ENCODE assay signal across 1 cellular context in the genomic region with DNA sequence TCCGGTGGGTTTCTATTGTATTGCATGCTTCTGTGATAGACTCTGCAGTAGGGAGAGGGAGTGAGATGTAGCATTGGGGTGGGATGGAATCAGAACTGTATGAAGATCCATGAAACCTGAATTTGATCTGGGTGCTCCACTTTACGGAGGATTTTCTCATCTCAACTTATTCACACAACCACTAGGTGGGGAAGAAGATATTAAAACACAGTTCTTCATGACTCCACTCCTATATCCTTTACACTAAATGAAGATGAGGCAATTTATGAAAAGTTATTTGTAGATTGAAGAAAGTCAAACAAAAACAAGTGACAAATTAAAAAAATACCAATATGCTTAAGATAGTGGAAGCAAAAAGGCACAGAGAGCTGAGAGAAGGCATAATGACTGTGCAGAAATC.
TF ChIP-seq lines count a peak whose summit lies in the region.

No MANE protein-coding gene starts in this region.

TF ChIP-seq in GM23338, 12 proteins besides CTCF, POLR2A, EP300 and RAD21:
- TF ChIP-seq, protein P1, sequence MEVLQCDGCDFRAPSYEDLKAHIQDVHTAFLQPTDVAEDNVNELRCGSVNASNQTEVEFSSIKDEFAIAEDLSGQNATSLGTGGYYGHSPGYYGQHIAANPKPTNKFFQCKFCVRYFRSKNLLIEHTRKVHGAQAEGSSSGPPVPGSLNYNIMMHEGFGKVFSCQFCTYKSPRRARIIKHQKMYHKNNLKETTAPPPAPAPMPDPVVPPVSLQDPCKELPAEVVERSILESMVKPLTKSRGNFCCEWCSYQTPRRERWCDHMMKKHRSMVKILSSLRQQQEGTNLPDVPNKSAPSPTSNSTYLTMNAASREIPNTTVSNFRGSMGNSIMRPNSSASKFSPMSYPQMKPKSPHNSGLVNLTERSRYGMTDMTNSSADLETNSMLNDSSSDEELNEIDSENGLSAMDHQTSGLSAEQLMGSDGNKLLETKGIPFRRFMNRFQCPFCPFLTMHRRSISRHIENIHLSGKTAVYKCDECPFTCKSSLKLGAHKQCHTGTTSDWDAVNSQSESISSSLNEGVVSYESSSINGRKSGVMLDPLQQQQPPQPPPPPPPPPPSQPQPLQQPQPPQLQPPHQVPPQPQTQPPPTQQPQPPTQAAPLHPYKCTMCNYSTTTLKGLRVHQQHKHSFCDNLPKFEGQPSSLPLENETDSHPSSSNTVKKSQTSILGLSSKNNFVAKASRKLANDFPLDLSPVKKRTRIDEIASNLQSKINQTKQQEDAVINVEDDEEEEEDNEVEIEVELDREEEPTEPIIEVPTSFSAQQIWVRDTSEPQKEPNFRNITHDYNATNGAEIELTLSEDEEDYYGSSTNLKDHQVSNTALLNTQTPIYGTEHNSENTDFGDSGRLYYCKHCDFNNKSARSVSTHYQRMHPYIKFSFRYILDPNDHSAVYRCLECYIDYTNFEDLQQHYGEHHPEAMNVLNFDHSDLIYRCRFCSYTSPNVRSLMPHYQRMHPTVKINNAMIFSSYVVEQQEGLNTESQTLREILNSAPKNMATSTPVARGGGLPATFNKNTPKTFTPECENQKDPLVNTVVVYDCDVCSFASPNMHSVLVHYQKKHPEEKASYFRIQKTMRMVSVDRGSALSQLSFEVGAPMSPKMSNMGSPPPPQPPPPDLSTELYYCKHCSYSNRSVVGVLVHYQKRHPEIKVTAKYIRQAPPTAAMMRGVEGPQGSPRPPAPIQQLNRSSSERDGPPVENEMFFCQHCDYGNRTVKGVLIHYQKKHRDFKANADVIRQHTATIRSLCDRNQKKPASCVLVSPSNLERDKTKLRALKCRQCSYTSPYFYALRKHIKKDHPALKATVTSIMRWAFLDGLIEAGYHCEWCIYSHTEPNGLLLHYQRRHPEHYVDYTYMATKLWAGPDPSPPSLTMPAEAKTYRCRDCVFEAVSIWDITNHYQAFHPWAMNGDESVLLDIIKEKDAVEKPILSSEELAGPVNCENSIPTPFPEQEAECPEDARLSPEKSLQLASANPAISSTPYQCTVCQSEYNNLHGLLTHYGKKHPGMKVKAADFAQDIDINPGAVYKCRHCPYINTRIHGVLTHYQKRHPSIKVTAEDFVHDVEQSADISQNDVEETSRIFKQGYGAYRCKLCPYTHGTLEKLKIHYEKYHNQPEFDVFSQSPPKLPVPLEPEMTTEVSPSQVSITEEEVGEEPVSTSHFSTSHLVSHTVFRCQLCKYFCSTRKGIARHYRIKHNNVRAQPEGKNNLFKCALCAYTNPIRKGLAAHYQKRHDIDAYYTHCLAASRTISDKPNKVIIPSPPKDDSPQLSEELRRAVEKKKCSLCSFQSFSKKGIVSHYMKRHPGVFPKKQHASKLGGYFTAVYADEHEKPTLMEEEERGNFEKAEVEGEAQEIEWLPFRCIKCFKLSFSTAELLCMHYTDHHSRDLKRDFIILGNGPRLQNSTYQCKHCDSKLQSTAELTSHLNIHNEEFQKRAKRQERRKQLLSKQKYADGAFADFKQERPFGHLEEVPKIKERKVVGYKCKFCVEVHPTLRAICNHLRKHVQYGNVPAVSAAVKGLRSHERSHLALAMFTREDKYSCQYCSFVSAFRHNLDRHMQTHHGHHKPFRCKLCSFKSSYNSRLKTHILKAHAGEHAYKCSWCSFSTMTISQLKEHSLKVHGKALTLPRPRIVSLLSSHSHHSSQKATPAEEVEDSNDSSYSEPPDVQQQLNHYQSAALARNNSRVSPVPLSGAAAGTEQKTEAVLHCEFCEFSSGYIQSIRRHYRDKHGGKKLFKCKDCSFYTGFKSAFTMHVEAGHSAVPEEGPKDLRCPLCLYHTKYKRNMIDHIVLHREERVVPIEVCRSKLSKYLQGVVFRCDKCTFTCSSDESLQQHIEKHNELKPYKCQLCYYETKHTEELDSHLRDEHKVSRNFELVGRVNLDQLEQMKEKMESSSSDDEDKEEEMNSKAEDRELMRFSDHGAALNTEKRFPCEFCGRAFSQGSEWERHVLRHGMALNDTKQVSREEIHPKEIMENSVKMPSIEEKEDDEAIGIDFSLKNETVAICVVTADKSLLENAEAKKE (CRISPR knock-in tag; IDR thresholded peaks at IDR 0.05), result no peak
- TF ChIP-seq ZNF114 (CRISPR knock-in tag; IDR thresholded peaks at IDR 0.05) (no peak), CREB1 (CRISPR knock-in tag; IDR thresholded peaks at IDR 0.05; ENCODE audit: low read depth) (no peak), JUNB (IDR thresholded peaks at IDR 0.05; ENCODE audit: unreplicated experiment) (no peak), EZH2 (IDR thresholded peaks at IDR 0.05; ENCODE audit: low read depth, unreplicated experiment) (no peak), STAT1 (IDR thresholded peaks at IDR 0.05; ENCODE audit: unreplicated experiment) (no peak), ZNF331 (CRISPR knock-in tag; IDR thresholded peaks at IDR 0.05; ENCODE audit: low read depth) (no peak), POLR2AphosphoS5 (IDR thresholded peaks at IDR 0.05; ENCODE audit: low read depth) (no peak), NANOG (IDR thresholded peaks at IDR 0.05; ENCODE audit: borderline replicate concordance) (no peak), EZH2phosphoT487 (IDR thresholded peaks at IDR 0.05; ENCODE audit: unreplicated experiment) (no peak)
- TF ChIP-seq, protein P2, sequence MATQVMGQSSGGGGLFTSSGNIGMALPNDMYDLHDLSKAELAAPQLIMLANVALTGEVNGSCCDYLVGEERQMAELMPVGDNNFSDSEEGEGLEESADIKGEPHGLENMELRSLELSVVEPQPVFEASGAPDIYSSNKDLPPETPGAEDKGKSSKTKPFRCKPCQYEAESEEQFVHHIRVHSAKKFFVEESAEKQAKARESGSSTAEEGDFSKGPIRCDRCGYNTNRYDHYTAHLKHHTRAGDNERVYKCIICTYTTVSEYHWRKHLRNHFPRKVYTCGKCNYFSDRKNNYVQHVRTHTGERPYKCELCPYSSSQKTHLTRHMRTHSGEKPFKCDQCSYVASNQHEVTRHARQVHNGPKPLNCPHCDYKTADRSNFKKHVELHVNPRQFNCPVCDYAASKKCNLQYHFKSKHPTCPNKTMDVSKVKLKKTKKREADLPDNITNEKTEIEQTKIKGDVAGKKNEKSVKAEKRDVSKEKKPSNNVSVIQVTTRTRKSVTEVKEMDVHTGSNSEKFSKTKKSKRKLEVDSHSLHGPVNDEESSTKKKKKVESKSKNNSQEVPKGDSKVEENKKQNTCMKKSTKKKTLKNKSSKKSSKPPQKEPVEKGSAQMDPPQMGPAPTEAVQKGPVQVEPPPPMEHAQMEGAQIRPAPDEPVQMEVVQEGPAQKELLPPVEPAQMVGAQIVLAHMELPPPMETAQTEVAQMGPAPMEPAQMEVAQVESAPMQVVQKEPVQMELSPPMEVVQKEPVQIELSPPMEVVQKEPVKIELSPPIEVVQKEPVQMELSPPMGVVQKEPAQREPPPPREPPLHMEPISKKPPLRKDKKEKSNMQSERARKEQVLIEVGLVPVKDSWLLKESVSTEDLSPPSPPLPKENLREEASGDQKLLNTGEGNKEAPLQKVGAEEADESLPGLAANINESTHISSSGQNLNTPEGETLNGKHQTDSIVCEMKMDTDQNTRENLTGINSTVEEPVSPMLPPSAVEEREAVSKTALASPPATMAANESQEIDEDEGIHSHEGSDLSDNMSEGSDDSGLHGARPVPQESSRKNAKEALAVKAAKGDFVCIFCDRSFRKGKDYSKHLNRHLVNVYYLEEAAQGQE (IDR thresholded peaks at IDR 0.05; ENCODE audit: unreplicated experiment), result no peak
- TF ChIP-seq, protein P3, sequence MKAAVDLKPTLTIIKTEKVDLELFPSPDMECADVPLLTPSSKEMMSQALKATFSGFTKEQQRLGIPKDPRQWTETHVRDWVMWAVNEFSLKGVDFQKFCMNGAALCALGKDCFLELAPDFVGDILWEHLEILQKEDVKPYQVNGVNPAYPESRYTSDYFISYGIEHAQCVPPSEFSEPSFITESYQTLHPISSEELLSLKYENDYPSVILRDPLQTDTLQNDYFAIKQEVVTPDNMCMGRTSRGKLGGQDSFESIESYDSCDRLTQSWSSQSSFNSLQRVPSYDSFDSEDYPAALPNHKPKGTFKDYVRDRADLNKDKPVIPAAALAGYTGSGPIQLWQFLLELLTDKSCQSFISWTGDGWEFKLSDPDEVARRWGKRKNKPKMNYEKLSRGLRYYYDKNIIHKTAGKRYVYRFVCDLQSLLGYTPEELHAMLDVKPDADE (IDR thresholded peaks at IDR 0.05), result no peak
